ENCODE assay signal across 29 cellular contexts in genomic region chr7:71385362-71385761, GRCh38.
"Had no signal": no experiment of that assay in that cellular context is flagged by ENCODE, and none has a peak within 500 bp of the region (broad histone marks: within the 10 kb centered on the region; RNA-seq: fewer than 3 reads in every experiment).

No MANE protein-coding gene starts in this region.

- DNase-seq: colonic mucosa; effector memory CD4-positive, alpha-beta T cell; erythroblast; esophagus squamous epithelium; foreskin melanocyte; glutamatergic neuron; heart right ventricle; hippocampal formation; kidney; left lung; mesenchymal stem cell; midbrain; naive thymus-derived CD4-positive, alpha-beta T cell; nucleus accumbens; stimulated activated CD4-positive, alpha-beta T cell treated with anti-CD3 and anti-CD28 coated beads, Interleukin-2, amount 100 ng/mL, for 24 hours; stimulated activated CD4-positive, alpha-beta T cell treated with anti-CD3 and anti-CD28 coated beads, Interleukin-4, amount 100 ng/mL, for 24 hours; stimulated activated naive CD8-positive, alpha-beta T cell treated with anti-CD3 and anti-CD28 coated beads, Interleukin-15, Interleukin-2, amounts not matched to agents 100 U/mL and 50 U/mL, for 24 hours; substantia nigra; testis; tibial artery had no signal

- H3K27ac Mint-ChIP-seq: dendritic cell treated with granulocyte-macrophage colony-stimulating factor and Interleukin-4, amounts not matched to agents 40 ng/mL and 50 ng/mL, for 4 days; naive thymus-derived CD4-positive, alpha-beta T cell; nephron; neural progenitor cell; stimulated activated effector memory CD8-positive, alpha-beta T cell treated with anti-CD3 and anti-CD28 coated beads, Interleukin-12 subunit alpha, Interleukin-12 subunit beta, amount 100 ng/mL, for 72 hours; type B pancreatic cell had no signal

- ATAC-seq: left lung; naive thymus-derived CD4-positive, alpha-beta T cell; sciatic nerve; stimulated activated effector memory CD8-positive, alpha-beta T cell treated with anti-CD3 and anti-CD28 coated beads, Interleukin-12 subunit alpha, Interleukin-12 subunit beta, amount 100 ng/mL, for 72 hours; stimulated activated naive CD8-positive, alpha-beta T cell treated with anti-CD3 and anti-CD28 coated beads, Interleukin-15, Interleukin-2, amounts not matched to agents 100 U/mL and 50 U/mL, for 24 hours had no signal

- H3K27ac ChIP-seq: colonic mucosa, esophagus squamous epithelium, heart right ventricle, left lung, neural progenitor cell, prostate gland, right atrium auricular region, testis, tibial artery had no signal

- H3K9me3 ChIP-seq: colonic mucosa, prostate gland, right atrium auricular region, testis, tibial artery had no signal

- H3K9me3 Mint-ChIP-seq: type B pancreatic cell had no signal

- H3K27me3 Mint-ChIP-seq: dendritic cell treated with granulocyte-macrophage colony-stimulating factor and Interleukin-4, amounts not matched to agents 40 ng/mL and 50 ng/mL, for 4 days; naive thymus-derived CD4-positive, alpha-beta T cell; type B pancreatic cell had no signal

- H3K4me3 Mint-ChIP-seq: dendritic cell treated with granulocyte-macrophage colony-stimulating factor and Interleukin-4, amounts not matched to agents 40 ng/mL and 50 ng/mL, for 4 days; naive thymus-derived CD4-positive, alpha-beta T cell; nephron; neural progenitor cell; stimulated activated effector memory CD8-positive, alpha-beta T cell treated with anti-CD3 and anti-CD28 coated beads, Interleukin-12 subunit alpha, Interleukin-12 subunit beta, amount 100 ng/mL, for 72 hours; type B pancreatic cell had no signal

- H3K9ac ChIP-seq: neural progenitor cell had no signal

- H3K4me1 ChIP-seq: colonic mucosa, esophagus squamous epithelium, left lung, prostate gland, right atrium auricular region, testis, tibial artery had no signal

- FAIRE-seq: endometrium, kidney had no signal

- H3K4me1 Mint-ChIP-seq: naive thymus-derived CD4-positive, alpha-beta T cell; stimulated activated effector memory CD8-positive, alpha-beta T cell treated with anti-CD3 and anti-CD28 coated beads, Interleukin-12 subunit alpha, Interleukin-12 subunit beta, amount 100 ng/mL, for 72 hours had no signal

- H3K4me3 ChIP-seq: colonic mucosa, esophagus squamous epithelium, heart right ventricle, left lung, neural progenitor cell, prostate gland, right atrium auricular region, testis, tibial artery had no signal

- H3K36me3 ChIP-seq: colonic mucosa, esophagus squamous epithelium, heart right ventricle, left lung, neural progenitor cell, prostate gland, right atrium auricular region, tibial artery had no signal

- H3K36me3 Mint-ChIP-seq: naive thymus-derived CD4-positive, alpha-beta T cell; stimulated activated effector memory CD8-positive, alpha-beta T cell treated with anti-CD3 and anti-CD28 coated beads, Interleukin-12 subunit alpha, Interleukin-12 subunit beta, amount 100 ng/mL, for 72 hours had no signal

- H3K27me3 ChIP-seq: colonic mucosa, esophagus squamous epithelium, heart right ventricle, left lung, neural progenitor cell, right atrium auricular region, testis, tibial artery had no signal

- H2AFZ ChIP-seq: neural progenitor cell had no signal

- H3K4me2 ChIP-seq: neural progenitor cell had no signal
